Comparison of ENCODE assay signal across 12 cellular contexts in genomic region chr17:68908045-68908444, GRCh38.
DNase-seq lines count a peak whose midpoint lies in the region; ATAC-seq and TF ChIP-seq lines count a peak whose summit lies in the region.
"Had no signal": no experiment of that assay in that cellular context is flagged by ENCODE, and none has a peak within 500 bp of the region (broad histone marks: within the 10 kb centered on the region; RNA-seq: fewer than 3 reads in every experiment).

No MANE protein-coding gene starts in this region.

- peaks cover 1% of the 10 kb centered on the region for H3K9me3 Mint-ChIP-seq in stimulated activated memory B cell treated with anti-CD40 and anti-IgM and Interleukin-4, amounts not matched to agents 10 μg/mL and 1 μg/mL and 100 μg/mL, for 72 hours

- peaks cover 12% of the 10 kb centered on the region for H3K27me3 Mint-ChIP-seq in stimulated activated memory B cell treated with anti-CD40 and anti-IgM and Interleukin-4, amounts not matched to agents 10 μg/mL and 1 μg/mL and 100 μg/mL, for 72 hours

- H3K36me3 Mint-ChIP-seq in stimulated activated memory B cell treated with anti-CD40 and anti-IgM and Interleukin-4, amounts not matched to agents 10 μg/mL and 1 μg/mL and 100 μg/mL, for 72 hours = no peaks in the 10 kb centered on the region

- TF ChIP-seq CTCF in foreskin fibroblast (IDR thresholded peaks at IDR 0.05; ENCODE audit: low read depth, low read length) = no peak

- no peak overlapping the region for H3K4me3 Mint-ChIP-seq in stimulated activated memory B cell treated with anti-CD40 and anti-IgM and Interleukin-4, amounts not matched to agents 10 μg/mL and 1 μg/mL and 100 μg/mL, for 72 hours

- ATAC-seq in GM19035 (IDR thresholded peaks at IDR 0.05; ENCODE audit: unreplicated experiment) (peak; percentile 61), HG02798 (IDR thresholded peaks at IDR 0.05; ENCODE audit: poor library complexity, unreplicated experiment) (peak; percentile 38)
- peak; percentile 77 for ATAC-seq in stimulated activated memory B cell treated with anti-CD40 and anti-IgM and Interleukin-4, amounts not matched to agents 10 μg/mL and 1 μg/mL and 100 μg/mL, for 72 hours

- no peak for DNase-seq in activated naive CD4-positive, alpha-beta T cell treated with Interleukin-2 at 50 U/mL for 16 hours
- no peak for DNase-seq in activated CD4-positive, alpha-beta T cell treated with anti-CD3 and anti-CD28 coated beads, Interleukin-2, amount 50 U/mL, for 1 hour
- DNase-seq in NK-92 treated with Interleukin-12 subunit alpha and Interleukin-12 subunit beta, amount 100 ng/mL, for 24 hours (lab: John Stamatoyannopoulos, UW) = no peak
- no peak for DNase-seq in foreskin fibroblast
- DNase-seq: left lung; NCI-H774; small intestine; stimulated activated naive CD4-positive, alpha-beta T cell treated with Interleukin-2 at 50 U/mL for 16 hours had no signal

- H3K27ac ChIP-seq in angular gyrus (ENCODE audit: low read depth, low read length) = peak overlapping the region; percentile 92

- H3K27ac Mint-ChIP-seq in stimulated activated memory B cell treated with anti-CD40 and anti-IgM and Interleukin-4, amounts not matched to agents 10 μg/mL and 1 μg/mL and 100 μg/mL, for 72 hours = peak overlapping the region; percentile 48

- peaks cover 15% of the 10 kb centered on the region for H3K4me1 Mint-ChIP-seq in stimulated activated memory B cell treated with anti-CD40 and anti-IgM and Interleukin-4, amounts not matched to agents 10 μg/mL and 1 μg/mL and 100 μg/mL, for 72 hours

- H3K4me3 ChIP-seq in foreskin fibroblast (ENCODE audit: low read depth in 1 of 2, low read length in 2 of 2) = no peak overlapping the region
- H3K4me3 ChIP-seq: left lung had no signal
